In genomic region chr11:65569973-65570918, GRCh38 we compare ENCODE assay signal across 1 cellular context.
A peak's percentile ranks its signal among the peaks of the same experiment; 100 is the strongest.
TF ChIP-seq lines count a peak whose summit lies in the region.

A gene with protein sequence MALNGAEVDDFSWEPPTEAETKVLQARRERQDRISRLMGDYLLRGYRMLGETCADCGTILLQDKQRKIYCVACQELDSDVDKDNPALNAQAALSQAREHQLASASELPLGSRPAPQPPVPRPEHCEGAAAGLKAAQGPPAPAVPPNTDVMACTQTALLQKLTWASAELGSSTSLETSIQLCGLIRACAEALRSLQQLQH (plus strand): TSS chr11:65570477. CDS start chr11:65570492, 15 bp downstream.

TF ChIP-seq in HepG2, 621 proteins besides CTCF, POLR2A, EP300 and RAD21 (continued from another document):
- TF ChIP-seq PAXIP1 (CRISPR knock-in tag; conservative IDR thresholded peaks at IDR 0.05) = peak; percentile 72
- TF ChIP-seq ZNF879 (CRISPR knock-in tag; IDR thresholded peaks at IDR 0.05) = no peak
- TF ChIP-seq NR2F1 (CRISPR knock-in tag; IDR thresholded peaks at IDR 0.05) = no peak
- peak; percentile 45; the same call in 1 of the 2 replicates for TF ChIP-seq SAFB2 (CRISPR knock-in tag; IDR thresholded peaks at IDR 0.05; ENCODE audit: borderline replicate concordance, low read depth)
- peak; percentile 64; the same call in 1 of the 2 replicates for TF ChIP-seq PPARG (CRISPR knock-in tag; conservative IDR thresholded peaks at IDR 0.05)
- TF ChIP-seq, protein P1, sequence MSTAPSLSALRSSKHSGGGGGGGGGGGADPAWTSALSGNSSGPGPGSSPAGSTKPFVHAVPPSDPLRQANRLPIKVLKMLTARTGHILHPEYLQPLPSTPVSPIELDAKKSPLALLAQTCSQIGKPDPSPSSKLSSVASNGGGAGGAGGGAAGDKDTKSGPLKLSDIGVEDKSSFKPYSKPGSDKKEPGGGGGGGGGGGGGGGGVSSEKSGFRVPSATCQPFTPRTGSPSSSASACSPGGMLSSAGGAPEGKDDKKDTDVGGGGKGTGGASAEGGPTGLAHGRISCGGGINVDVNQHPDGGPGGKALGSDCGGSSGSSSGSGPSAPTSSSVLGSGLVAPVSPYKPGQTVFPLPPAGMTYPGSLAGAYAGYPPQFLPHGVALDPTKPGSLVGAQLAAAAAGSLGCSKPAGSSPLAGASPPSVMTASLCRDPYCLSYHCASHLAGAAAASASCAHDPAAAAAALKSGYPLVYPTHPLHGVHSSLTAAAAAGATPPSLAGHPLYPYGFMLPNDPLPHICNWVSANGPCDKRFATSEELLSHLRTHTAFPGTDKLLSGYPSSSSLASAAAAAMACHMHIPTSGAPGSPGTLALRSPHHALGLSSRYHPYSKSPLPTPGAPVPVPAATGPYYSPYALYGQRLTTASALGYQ (CRISPR knock-in tag; IDR thresholded peaks at IDR 0.05) = 0 out of 2 replicates have a peak, but pooled peaks have one; percentile 30
- no peak for TF ChIP-seq HOXA7 (CRISPR knock-in tag; IDR thresholded peaks at IDR 0.05)
- TF ChIP-seq ARID5B (CRISPR knock-in tag; IDR thresholded peaks at IDR 0.05) = peak; percentile 54
- TF ChIP-seq ZBTB3 (CRISPR knock-in tag; IDR thresholded peaks at IDR 0.05; ENCODE audit: borderline replicate concordance, low read depth) = 0 out of 2 replicates have a peak, but pooled peaks have one; percentile 71
- peak; percentile 74 for TF ChIP-seq SMAD3 (CRISPR knock-in tag; IDR thresholded peaks at IDR 0.05)
- TF ChIP-seq ZNF737 (CRISPR knock-in tag; IDR thresholded peaks at IDR 0.05; ENCODE audit: borderline replicate concordance) = no peak
- no peak for TF ChIP-seq PLRG1 (conservative IDR thresholded peaks at IDR 0.05)
- no peak for TF ChIP-seq ZNF354B (CRISPR knock-in tag; IDR thresholded peaks at IDR 0.05)
